In the genomic region with DNA sequence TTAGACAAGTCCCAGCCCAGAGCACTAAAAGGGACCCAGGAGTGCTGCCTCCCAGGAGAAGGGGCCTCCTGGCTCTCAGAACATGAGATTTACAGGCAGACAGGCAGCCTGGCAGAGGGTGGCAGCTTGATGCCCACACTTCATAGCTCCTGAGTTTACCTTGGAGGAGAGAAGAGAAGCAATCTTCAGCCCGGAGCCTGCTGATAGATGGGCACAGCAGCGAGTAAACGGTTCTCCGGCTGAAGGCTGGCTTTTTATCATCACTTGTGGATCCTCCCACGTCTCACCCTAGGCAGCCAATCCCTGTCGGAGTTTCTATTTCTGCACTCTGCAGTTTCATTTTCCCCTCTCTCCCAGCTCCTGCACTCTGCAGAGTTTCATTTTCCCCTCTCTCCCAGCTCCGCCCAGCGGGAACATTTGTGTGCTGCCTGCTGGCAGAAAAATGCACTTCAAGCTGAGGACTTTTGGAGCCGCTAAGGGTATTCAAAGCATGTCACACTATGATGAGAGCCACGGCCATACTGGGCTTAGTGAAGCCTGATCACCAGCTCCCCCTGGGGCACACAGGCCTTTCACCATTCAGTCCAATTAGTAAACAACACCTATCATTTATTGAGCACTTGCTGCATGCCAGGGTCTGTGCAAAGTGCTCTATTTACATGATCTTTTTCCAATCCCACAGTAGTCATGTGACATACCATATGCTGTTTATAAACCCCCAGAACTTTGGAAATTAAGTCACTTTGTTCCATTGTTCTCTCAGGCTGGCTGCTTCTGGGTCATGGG, we compare ENCODE assay signal across 1 cellular context.
A peak's percentile ranks its signal among the peaks of the same experiment; 100 is the strongest.
TF ChIP-seq lines count a peak whose summit lies in the region.

A gene with protein sequence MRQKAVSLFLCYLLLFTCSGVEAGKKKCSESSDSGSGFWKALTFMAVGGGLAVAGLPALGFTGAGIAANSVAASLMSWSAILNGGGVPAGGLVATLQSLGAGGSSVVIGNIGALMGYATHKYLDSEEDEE (minus strand): TSS at position 229 of the 786 bp plus-strand sequence. CDS start 2,878 bp downstream, outside the sequence.

TF ChIP-seq in HepG2, 621 proteins besides CTCF, POLR2A, EP300 and RAD21 (continued from another document and continues in another):
- TF ChIP-seq, protein P1, sequence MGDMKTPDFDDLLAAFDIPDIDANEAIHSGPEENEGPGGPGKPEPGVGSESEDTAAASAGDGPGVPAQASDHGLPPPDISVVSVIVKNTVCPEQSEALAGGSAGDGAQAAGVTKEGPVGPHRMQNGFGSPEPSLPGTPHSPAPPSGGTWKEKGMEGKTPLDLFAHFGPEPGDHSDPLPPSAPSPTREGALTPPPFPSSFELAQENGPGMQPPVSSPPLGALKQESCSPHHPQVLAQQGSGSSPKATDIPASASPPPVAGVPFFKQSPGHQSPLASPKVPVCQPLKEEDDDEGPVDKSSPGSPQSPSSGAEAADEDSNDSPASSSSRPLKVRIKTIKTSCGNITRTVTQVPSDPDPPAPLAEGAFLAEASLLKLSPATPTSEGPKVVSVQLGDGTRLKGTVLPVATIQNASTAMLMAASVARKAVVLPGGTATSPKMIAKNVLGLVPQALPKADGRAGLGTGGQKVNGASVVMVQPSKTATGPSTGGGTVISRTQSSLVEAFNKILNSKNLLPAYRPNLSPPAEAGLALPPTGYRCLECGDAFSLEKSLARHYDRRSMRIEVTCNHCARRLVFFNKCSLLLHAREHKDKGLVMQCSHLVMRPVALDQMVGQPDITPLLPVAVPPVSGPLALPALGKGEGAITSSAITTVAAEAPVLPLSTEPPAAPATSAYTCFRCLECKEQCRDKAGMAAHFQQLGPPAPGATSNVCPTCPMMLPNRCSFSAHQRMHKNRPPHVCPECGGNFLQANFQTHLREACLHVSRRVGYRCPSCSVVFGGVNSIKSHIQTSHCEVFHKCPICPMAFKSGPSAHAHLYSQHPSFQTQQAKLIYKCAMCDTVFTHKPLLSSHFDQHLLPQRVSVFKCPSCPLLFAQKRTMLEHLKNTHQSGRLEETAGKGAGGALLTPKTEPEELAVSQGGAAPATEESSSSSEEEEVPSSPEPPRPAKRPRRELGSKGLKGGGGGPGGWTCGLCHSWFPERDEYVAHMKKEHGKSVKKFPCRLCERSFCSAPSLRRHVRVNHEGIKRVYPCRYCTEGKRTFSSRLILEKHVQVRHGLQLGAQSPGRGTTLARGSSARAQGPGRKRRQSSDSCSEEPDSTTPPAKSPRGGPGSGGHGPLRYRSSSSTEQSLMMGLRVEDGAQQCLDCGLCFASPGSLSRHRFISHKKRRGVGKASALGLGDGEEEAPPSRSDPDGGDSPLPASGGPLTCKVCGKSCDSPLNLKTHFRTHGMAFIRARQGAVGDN (CRISPR knock-in tag; IDR thresholded peaks at IDR 0.05): peak; percentile 20; the same call in 1 of the 2 replicates
- TF ChIP-seq ZNF709 (CRISPR knock-in tag; IDR thresholded peaks at IDR 0.05) (no peak), GATAD2A (CRISPR knock-in tag; IDR thresholded peaks at IDR 0.05) (0 out of 2 replicates have a peak, but pooled peaks have one; percentile 27), PAF1 (CRISPR knock-in tag; IDR thresholded peaks at IDR 0.05) (no peak), SMYD3 (CRISPR knock-in tag; IDR thresholded peaks at IDR 0.05) (0 out of 2 replicates have a peak, but pooled peaks have one; percentile 39), BRCA1 (CRISPR knock-in tag; IDR thresholded peaks at IDR 0.05) (0 out of 2 replicates have a peak, but pooled peaks have one; percentile 28), ISL2 (CRISPR knock-in tag; IDR thresholded peaks at IDR 0.05) (no peak), ZNF674 (CRISPR knock-in tag; IDR thresholded peaks at IDR 0.05; ENCODE audit: low read depth) (no peak), STAT5B (CRISPR knock-in tag; IDR thresholded peaks at IDR 0.05) (no peak), SRSF9 (IDR thresholded peaks at IDR 0.05; ENCODE audit: borderline replicate concordance, insufficient read depth, low read depth, low read length, poor library complexity, severe bottlenecking) (no peak), ZKSCAN1 (IDR thresholded peaks at IDR 0.05; ENCODE audit: low read length) (no peak), BHLHE40 (IDR thresholded peaks at IDR 0.05; ENCODE audit: low read length) (no peak), POLR2G (IDR thresholded peaks at IDR 0.05; ENCODE audit: low read depth, low read length) (peak; percentile 72), ZNF232 (CRISPR knock-in tag; IDR thresholded peaks at IDR 0.05; ENCODE audit: borderline replicate concordance) (no peak), HOXA3 (CRISPR knock-in tag; IDR thresholded peaks at IDR 0.05) (peak; percentile 51; the same call in 1 of the 2 replicates), MYNN (CRISPR knock-in tag; IDR thresholded peaks at IDR 0.05; ENCODE audit: low read depth) (no peak), ZNF350 (CRISPR knock-in tag; IDR thresholded peaks at IDR 0.05; ENCODE audit: borderline replicate concordance, low read depth) (no peak), TEAD2 (CRISPR knock-in tag; IDR thresholded peaks at IDR 0.05) (no peak), FOXA1 (IDR thresholded peaks at IDR 0.05) (no peak), FOXA1 (CRISPR knock-in tag; IDR thresholded peaks at IDR 0.05) (0 out of 2 replicates have a peak, but pooled peaks have one; percentile 8), ZFY (CRISPR knock-in tag; IDR thresholded peaks at IDR 0.05) (peak; percentile 43), ZNF766 (CRISPR knock-in tag; IDR thresholded peaks at IDR 0.05; ENCODE audit: borderline replicate concordance) (0 out of 2 replicates have a peak, but pooled peaks have one; percentile 31), ZMAT3 (CRISPR knock-in tag; conservative IDR thresholded peaks at IDR 0.05) (peak; percentile 28; the same call in 1 of the 2 replicates), CBFB (CRISPR knock-in tag; IDR thresholded peaks at IDR 0.05) (no peak), KLF15 (CRISPR knock-in tag; IDR thresholded peaks at IDR 0.05; ENCODE audit: borderline replicate concordance) (no peak)
- TF ChIP-seq, protein P2, sequence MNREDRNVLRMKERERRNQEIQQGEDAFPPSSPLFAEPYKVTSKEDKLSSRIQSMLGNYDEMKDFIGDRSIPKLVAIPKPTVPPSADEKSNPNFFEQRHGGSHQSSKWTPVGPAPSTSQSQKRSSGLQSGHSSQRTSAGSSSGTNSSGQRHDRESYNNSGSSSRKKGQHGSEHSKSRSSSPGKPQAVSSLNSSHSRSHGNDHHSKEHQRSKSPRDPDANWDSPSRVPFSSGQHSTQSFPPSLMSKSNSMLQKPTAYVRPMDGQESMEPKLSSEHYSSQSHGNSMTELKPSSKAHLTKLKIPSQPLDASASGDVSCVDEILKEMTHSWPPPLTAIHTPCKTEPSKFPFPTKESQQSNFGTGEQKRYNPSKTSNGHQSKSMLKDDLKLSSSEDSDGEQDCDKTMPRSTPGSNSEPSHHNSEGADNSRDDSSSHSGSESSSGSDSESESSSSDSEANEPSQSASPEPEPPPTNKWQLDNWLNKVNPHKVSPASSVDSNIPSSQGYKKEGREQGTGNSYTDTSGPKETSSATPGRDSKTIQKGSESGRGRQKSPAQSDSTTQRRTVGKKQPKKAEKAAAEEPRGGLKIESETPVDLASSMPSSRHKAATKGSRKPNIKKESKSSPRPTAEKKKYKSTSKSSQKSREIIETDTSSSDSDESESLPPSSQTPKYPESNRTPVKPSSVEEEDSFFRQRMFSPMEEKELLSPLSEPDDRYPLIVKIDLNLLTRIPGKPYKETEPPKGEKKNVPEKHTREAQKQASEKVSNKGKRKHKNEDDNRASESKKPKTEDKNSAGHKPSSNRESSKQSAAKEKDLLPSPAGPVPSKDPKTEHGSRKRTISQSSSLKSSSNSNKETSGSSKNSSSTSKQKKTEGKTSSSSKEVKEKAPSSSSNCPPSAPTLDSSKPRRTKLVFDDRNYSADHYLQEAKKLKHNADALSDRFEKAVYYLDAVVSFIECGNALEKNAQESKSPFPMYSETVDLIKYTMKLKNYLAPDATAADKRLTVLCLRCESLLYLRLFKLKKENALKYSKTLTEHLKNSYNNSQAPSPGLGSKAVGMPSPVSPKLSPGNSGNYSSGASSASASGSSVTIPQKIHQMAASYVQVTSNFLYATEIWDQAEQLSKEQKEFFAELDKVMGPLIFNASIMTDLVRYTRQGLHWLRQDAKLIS (CRISPR knock-in tag; IDR thresholded peaks at IDR 0.05): no peak
- TF ChIP-seq, protein P3, sequence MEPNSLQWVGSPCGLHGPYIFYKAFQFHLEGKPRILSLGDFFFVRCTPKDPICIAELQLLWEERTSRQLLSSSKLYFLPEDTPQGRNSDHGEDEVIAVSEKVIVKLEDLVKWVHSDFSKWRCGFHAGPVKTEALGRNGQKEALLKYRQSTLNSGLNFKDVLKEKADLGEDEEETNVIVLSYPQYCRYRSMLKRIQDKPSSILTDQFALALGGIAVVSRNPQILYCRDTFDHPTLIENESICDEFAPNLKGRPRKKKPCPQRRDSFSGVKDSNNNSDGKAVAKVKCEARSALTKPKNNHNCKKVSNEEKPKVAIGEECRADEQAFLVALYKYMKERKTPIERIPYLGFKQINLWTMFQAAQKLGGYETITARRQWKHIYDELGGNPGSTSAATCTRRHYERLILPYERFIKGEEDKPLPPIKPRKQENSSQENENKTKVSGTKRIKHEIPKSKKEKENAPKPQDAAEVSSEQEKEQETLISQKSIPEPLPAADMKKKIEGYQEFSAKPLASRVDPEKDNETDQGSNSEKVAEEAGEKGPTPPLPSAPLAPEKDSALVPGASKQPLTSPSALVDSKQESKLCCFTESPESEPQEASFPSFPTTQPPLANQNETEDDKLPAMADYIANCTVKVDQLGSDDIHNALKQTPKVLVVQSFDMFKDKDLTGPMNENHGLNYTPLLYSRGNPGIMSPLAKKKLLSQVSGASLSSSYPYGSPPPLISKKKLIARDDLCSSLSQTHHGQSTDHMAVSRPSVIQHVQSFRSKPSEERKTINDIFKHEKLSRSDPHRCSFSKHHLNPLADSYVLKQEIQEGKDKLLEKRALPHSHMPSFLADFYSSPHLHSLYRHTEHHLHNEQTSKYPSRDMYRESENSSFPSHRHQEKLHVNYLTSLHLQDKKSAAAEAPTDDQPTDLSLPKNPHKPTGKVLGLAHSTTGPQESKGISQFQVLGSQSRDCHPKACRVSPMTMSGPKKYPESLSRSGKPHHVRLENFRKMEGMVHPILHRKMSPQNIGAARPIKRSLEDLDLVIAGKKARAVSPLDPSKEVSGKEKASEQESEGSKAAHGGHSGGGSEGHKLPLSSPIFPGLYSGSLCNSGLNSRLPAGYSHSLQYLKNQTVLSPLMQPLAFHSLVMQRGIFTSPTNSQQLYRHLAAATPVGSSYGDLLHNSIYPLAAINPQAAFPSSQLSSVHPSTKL (CRISPR knock-in tag; IDR thresholded peaks at IDR 0.05): peak; percentile 40; the same call in 1 of the 2 replicates
- TF ChIP-seq, protein P4, sequence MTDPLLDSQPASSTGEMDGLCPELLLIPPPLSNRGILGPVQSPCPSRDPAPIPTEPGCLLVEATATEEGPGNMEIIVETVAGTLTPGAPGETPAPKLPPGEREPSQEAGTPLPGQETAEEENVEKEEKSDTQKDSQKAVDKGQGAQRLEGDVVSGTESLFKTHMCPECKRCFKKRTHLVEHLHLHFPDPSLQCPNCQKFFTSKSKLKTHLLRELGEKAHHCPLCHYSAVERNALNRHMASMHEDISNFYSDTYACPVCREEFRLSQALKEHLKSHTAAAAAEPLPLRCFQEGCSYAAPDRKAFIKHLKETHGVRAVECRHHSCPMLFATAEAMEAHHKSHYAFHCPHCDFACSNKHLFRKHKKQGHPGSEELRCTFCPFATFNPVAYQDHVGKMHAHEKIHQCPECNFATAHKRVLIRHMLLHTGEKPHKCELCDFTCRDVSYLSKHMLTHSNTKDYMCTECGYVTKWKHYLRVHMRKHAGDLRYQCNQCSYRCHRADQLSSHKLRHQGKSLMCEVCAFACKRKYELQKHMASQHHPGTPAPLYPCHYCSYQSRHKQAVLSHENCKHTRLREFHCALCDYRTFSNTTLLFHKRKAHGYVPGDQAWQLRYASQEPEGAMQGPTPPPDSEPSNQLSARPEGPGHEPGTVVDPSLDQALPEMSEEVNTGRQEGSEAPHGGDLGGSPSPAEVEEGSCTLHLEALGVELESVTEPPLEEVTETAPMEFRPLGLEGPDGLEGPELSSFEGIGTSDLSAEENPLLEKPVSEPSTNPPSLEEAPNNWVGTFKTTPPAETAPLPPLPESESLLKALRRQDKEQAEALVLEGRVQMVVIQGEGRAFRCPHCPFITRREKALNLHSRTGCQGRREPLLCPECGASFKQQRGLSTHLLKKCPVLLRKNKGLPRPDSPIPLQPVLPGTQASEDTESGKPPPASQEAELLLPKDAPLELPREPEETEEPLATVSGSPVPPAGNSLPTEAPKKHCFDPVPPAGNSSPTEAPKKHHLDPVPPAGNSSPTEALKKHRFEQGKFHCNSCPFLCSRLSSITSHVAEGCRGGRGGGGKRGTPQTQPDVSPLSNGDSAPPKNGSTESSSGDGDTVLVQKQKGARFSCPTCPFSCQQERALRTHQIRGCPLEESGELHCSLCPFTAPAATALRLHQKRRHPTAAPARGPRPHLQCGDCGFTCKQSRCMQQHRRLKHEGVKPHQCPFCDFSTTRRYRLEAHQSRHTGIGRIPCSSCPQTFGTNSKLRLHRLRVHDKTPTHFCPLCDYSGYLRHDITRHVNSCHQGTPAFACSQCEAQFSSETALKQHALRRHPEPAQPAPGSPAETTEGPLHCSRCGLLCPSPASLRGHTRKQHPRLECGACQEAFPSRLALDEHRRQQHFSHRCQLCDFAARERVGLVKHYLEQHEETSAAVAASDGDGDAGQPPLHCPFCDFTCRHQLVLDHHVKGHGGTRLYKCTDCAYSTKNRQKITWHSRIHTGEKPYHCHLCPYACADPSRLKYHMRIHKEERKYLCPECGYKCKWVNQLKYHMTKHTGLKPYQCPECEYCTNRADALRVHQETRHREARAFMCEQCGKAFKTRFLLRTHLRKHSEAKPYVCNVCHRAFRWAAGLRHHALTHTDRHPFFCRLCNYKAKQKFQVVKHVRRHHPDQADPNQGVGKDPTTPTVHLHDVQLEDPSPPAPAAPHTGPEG (CRISPR knock-in tag; IDR thresholded peaks at IDR 0.05): no peak
- TF ChIP-seq, protein P5, sequence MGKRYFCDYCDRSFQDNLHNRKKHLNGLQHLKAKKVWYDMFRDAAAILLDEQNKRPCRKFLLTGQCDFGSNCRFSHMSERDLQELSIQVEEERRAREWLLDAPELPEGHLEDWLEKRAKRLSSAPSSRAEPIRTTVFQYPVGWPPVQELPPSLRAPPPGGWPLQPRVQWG (CRISPR knock-in tag; IDR thresholded peaks at IDR 0.05; ENCODE audit: borderline replicate concordance, low read depth): no peak
- TF ChIP-seq, protein P6, sequence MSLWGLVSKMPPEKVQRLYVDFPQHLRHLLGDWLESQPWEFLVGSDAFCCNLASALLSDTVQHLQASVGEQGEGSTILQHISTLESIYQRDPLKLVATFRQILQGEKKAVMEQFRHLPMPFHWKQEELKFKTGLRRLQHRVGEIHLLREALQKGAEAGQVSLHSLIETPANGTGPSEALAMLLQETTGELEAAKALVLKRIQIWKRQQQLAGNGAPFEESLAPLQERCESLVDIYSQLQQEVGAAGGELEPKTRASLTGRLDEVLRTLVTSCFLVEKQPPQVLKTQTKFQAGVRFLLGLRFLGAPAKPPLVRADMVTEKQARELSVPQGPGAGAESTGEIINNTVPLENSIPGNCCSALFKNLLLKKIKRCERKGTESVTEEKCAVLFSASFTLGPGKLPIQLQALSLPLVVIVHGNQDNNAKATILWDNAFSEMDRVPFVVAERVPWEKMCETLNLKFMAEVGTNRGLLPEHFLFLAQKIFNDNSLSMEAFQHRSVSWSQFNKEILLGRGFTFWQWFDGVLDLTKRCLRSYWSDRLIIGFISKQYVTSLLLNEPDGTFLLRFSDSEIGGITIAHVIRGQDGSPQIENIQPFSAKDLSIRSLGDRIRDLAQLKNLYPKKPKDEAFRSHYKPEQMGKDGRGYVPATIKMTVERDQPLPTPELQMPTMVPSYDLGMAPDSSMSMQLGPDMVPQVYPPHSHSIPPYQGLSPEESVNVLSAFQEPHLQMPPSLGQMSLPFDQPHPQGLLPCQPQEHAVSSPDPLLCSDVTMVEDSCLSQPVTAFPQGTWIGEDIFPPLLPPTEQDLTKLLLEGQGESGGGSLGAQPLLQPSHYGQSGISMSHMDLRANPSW (CRISPR knock-in tag; IDR thresholded peaks at IDR 0.05; ENCODE audit: borderline replicate concordance): no peak
